Comparison of ENCODE assay signal across 15 cellular contexts in genomic region chr7:142468871-142469652, GRCh38.
A peak's percentile ranks its signal among the peaks of the same experiment; 100 is the strongest.
DNase-seq lines count a peak whose midpoint lies in the region; ATAC-seq and TF ChIP-seq lines count a peak whose summit lies in the region.
"Had no signal": no experiment of that assay in that cellular context is flagged by ENCODE, and none has a peak within 500 bp of the region (broad histone marks: within the 10 kb centered on the region; RNA-seq: fewer than 3 reads in every experiment).

No MANE protein-coding gene starts in this region.

- intact Hi-C loops in CD4-positive, alpha-beta T cell (cut with DNase I, micrococcal nuclease) = no loop called here

- CTCF ChIA-PET in CD4-positive, alpha-beta T cell (lab: Charles Lee) = interaction anchor here (1.3 to 2.2 kb wide), 2 partner anchors 9 to 10 kb away, joined by 3 to 5 read pairs; no protein-coding TSS in a partner anchor

- POLR2A ChIA-PET in CD4-positive, alpha-beta T cell (lab: Charles Lee) = interaction anchor here (1.6 to 2.4 kb wide), 2 partner anchors 327 to 340 kb away, joined by 3 to 5 read pairs; no protein-coding TSS in a partner anchor

- no peak for TF ChIP-seq CTCF in CD4-positive, alpha-beta T cell (IDR thresholded peaks at IDR 0.05)
- TF ChIP-seq CTCF in HL-60 (IDR thresholded peaks at IDR 0.05; ENCODE audit: insufficient read depth, low read length) = no peak
- TF ChIP-seq CTCF in WERI-Rb-1 (IDR thresholded peaks at IDR 0.05; ENCODE audit: low read depth, low read length) = no peak

- no peaks in the 10 kb centered on the region for H3K27me3 Mint-ChIP-seq in activated T-cell treated with anti-CD3 and anti-CD28 coated beads, Interleukin-2, amount 50 U/mL, for 4 hours (ENCODE audit: low read depth)
- H3K27me3 Mint-ChIP-seq in CD4-positive, alpha-beta T cell = no peaks in the 10 kb centered on the region

- H3K4me3 ChIP-seq in HL-60 (replicated peaks; ENCODE audit: insufficient read depth, low read length) (no peak overlapping the region), WERI-Rb-1 (ENCODE audit: low read depth, low read length) (no peak overlapping the region)

- no peaks in the 10 kb centered on the region for H3K27me3 ChIP-seq in CD4-positive, alpha-beta T cell (ENCODE audit: control insufficient read depth, insufficient read depth, low read length)
- no peaks in the 10 kb centered on the region for H3K27me3 ChIP-seq in HL-60 (ENCODE audit: insufficient read depth, poor library complexity, severe bottlenecking)
- H3K27me3 ChIP-seq in WERI-Rb-1 (ENCODE audit: insufficient read depth, low read depth, severe bottlenecking) = no peaks in the 10 kb centered on the region

- DNase-seq in activated T-cell treated with anti-CD3 and anti-CD28 coated beads, Interleukin-2, amount 50 U/mL, for 4 hours = no peak
- DNase-seq in activated T-cell treated with anti-CD3 and anti-CD28 coated beads for 4 hours (no peak), HL-60 (ENCODE audit: low read depth in 1 of 2, low spot score in 1 of 2) (peak in 1 of 2 experiments; percentile 66), WERI-Rb-1 (no peak), AG08396 (ENCODE audit: low spot score) (no peak), GM19240 (ENCODE audit: insufficient read length, low spot score) (no peak)
- DNase-seq in CD4-positive, alpha-beta T cell = no peak
- DNase-seq: H7, NCI-H1417 treated with DMSO at 0.1 percent for 48 hours, NCI-H2029, NCI-H2171 treated with DMSO at 0.1 percent for 48 hours, NCI-H446 treated with DMSO at 0.1 percent for 48 hours, PC-3 had no signal

- H3K4me1 Mint-ChIP-seq in activated T-cell treated with anti-CD3 and anti-CD28 coated beads, Interleukin-2, amount 50 U/mL, for 4 hours (ENCODE audit: low read depth) = peaks cover 53% of the 10 kb centered on the region
- peaks cover 84% of the 10 kb centered on the region for H3K4me1 Mint-ChIP-seq in CD4-positive, alpha-beta T cell (ENCODE audit: low read depth)

- no peak overlapping the region for H3K27ac ChIP-seq in CD4-positive, alpha-beta T cell (ENCODE audit: low read depth, low read length)
- peak overlapping the region; percentile 78 for H3K27ac ChIP-seq in HL-60 (replicated peaks)
- H3K27ac ChIP-seq in WERI-Rb-1 = peak overlapping the region; percentile 33
- H3K27ac ChIP-seq: RWPE1 had no signal

- peak overlapping the region; percentile 4 for H3K4me3 Mint-ChIP-seq in activated T-cell treated with anti-CD3 and anti-CD28 coated beads, Interleukin-2, amount 50 U/mL, for 4 hours
- H3K4me3 Mint-ChIP-seq in CD4-positive, alpha-beta T cell = peak overlapping the region; percentile 38

- ATAC-seq in activated T-cell treated with anti-CD3 and anti-CD28 coated beads, Interleukin-2, amount 50 U/mL, for 4 hours = no peak
- ATAC-seq in CD4-positive, alpha-beta T cell (ENCODE audit: poor library complexity) = no peak
- no peak for ATAC-seq in HG03521 (IDR thresholded peaks at IDR 0.05; ENCODE audit: unreplicated experiment)
- ATAC-seq: PC-3 had no signal

- H3K36me3 ChIP-seq in WERI-Rb-1 = no peaks in the 10 kb centered on the region

- no peaks in the 10 kb centered on the region for H3K9me3 Mint-ChIP-seq in activated T-cell treated with anti-CD3 and anti-CD28 coated beads, Interleukin-2, amount 50 U/mL, for 4 hours
- H3K9me3 Mint-ChIP-seq in CD4-positive, alpha-beta T cell = no peaks in the 10 kb centered on the region

- H3K9me3 ChIP-seq in CD4-positive, alpha-beta T cell (ENCODE audit: control insufficient read depth, low read length) = no peaks in the 10 kb centered on the region
- no peaks in the 10 kb centered on the region for H3K9me3 ChIP-seq in WERI-Rb-1 (ENCODE audit: severe bottlenecking)

- H3K27ac Mint-ChIP-seq in CD4-positive, alpha-beta T cell = no peak overlapping the region

- no peaks in the 10 kb centered on the region for H3K36me3 Mint-ChIP-seq in activated T-cell treated with anti-CD3 and anti-CD28 coated beads, Interleukin-2, amount 50 U/mL, for 4 hours (ENCODE audit: insufficient read depth)
- H3K36me3 Mint-ChIP-seq in CD4-positive, alpha-beta T cell (ENCODE audit: low read depth) = no peaks in the 10 kb centered on the region
